Comparison of ENCODE assay signal across 8 cellular contexts in genomic region chr15:29568840-29569532, GRCh38.
DNase-seq lines count a peak whose midpoint lies in the region; ATAC-seq and TF ChIP-seq lines count a peak whose summit lies in the region.

No MANE protein-coding gene starts in this region.

- H3K27me3 ChIP-seq in esophagus muscularis mucosa, result peaks cover 0 to 77% (median 25%) of the 10 kb centered on the region in 4 donors

- H3K36me3 Mint-ChIP-seq in activated CD4-positive, alpha-beta T cell treated with anti-CD3 and anti-CD28 coated beads, Interleukin-2, amount 10 ng/mL, durations not matched to agents 7 days and 5 days (ENCODE audit: low read depth), result peaks cover 4% of the 10 kb centered on the region

- H3K4me3 Mint-ChIP-seq in activated CD4-positive, alpha-beta T cell treated with anti-CD3 and anti-CD28 coated beads, Interleukin-2, amount 10 ng/mL, durations not matched to agents 7 days and 5 days, result no peak overlapping the region

- 51% methylated on average over 9 of the region's 9 CpGs for WGBS in esophagus muscularis mucosa

- TF ChIP-seq CTCF in esophagus muscularis mucosa (IDR thresholded peaks at IDR 0.05), result no peak

- H3K9me3 ChIP-seq in esophagus muscularis mucosa, result no peaks in the 10 kb centered on the region

- H3K27me3 Mint-ChIP-seq in activated CD4-positive, alpha-beta T cell treated with anti-CD3 and anti-CD28 coated beads, Interleukin-2, amount 10 ng/mL, durations not matched to agents 7 days and 5 days, result peaks cover 57% of the 10 kb centered on the region

- H3K4me1 ChIP-seq in esophagus muscularis mucosa, result peaks cover 12 to 23% (median 18%) of the 10 kb centered on the region in 4 donors

- POLR2A ChIA-PET in activated CD4-positive, alpha-beta T cell treated with anti-CD3 and anti-CD28 coated beads, Interleukin-2, amount 10 ng/mL, durations not matched to agents 7 days and 5 days (lab: Charles Lee), result no interaction called here

- H3K4me3 ChIP-seq in esophagus muscularis mucosa, result no peak overlapping the region

- no peak for TF ChIP-seq POLR2A in esophagus muscularis mucosa (IDR thresholded peaks at IDR 0.05; ENCODE audit: low read depth)

- intact Hi-C loops in esophagus muscularis mucosa (cut with DNase I), result no loop called here

- peaks cover 7% of the 10 kb centered on the region for H3K4me1 Mint-ChIP-seq in activated CD4-positive, alpha-beta T cell treated with anti-CD3 and anti-CD28 coated beads, Interleukin-2, amount 10 ng/mL, durations not matched to agents 7 days and 5 days

- ATAC-seq in GM18873 (IDR thresholded peaks at IDR 0.05; ENCODE audit: low FRiP score, unreplicated experiment), result no peak
- no peak for ATAC-seq in GM21717 (IDR thresholded peaks at IDR 0.05; ENCODE audit: unreplicated experiment)
- no peak for ATAC-seq in GM19328 (IDR thresholded peaks at IDR 0.05; ENCODE audit: unreplicated experiment)

- CTCF ChIA-PET in activated CD4-positive, alpha-beta T cell treated with anti-CD3 and anti-CD28 coated beads, Interleukin-2, amount 10 ng/mL, durations not matched to agents 7 days and 5 days (lab: Charles Lee), result no interaction called here

- no peak for TF ChIP-seq EP300 in esophagus muscularis mucosa (IDR thresholded peaks at IDR 0.05)

- H3K27ac Mint-ChIP-seq in activated CD4-positive, alpha-beta T cell treated with anti-CD3 and anti-CD28 coated beads, Interleukin-2, amount 10 ng/mL, durations not matched to agents 7 days and 5 days, result peak overlapping the region; percentile 6

- H3K36me3 ChIP-seq in esophagus muscularis mucosa, result no peaks in the 10 kb centered on the region

- no peak overlapping the region for H3K27ac ChIP-seq in esophagus muscularis mucosa (replicated peaks in 1 of 4)

- DNase-seq in activated CD4-positive, alpha-beta T cell treated with anti-CD3 and anti-CD28 coated beads, Interleukin-2, amount 10 ng/mL, durations not matched to agents 7 days and 5 days, result no peak
- DNase-seq in activated CD4-positive, alpha-beta T cell treated with anti-CD3 and anti-CD28 coated beads, Interleukin-2, amount 50 U/mL, for 48 hours, result no peak
- DNase-seq in NCI-H345 treated with DMSO at 0.1 percent for 48 hours (lab: John Stamatoyannopoulos, UW; ENCODE audit: unreplicated experiment) (peak; percentile 48), esophagus muscularis mucosa (ENCODE audit: extremely low spot score) (peak; percentile 62), retina (peak; percentile 29)

- no peaks in the 10 kb centered on the region for H3K9me3 Mint-ChIP-seq in activated CD4-positive, alpha-beta T cell treated with anti-CD3 and anti-CD28 coated beads, Interleukin-2, amount 10 ng/mL, durations not matched to agents 7 days and 5 days

Comparison
In these comparisons a context has a peak if more than half of its experiments do, and no peak if none do; other contexts are left out.
1. DNase-seq: peak in NCI-H345 treated with DMSO at 0.1 percent for 48 hours (single experiment), esophagus muscularis mucosa (single experiment) and retina (single experiment); none in activated CD4-positive, alpha-beta T cell treated with anti-CD3 and anti-CD28 coated beads, Interleukin-2, amount 10 ng/mL, durations not matched to agents 7 days and 5 days (single experiment) and activated CD4-positive, alpha-beta T cell treated with anti-CD3 and anti-CD28 coated beads, Interleukin-2, amount 50 U/mL, for 48 hours (0 of 2).